ENCODE assay signal across 7 cellular contexts in genomic region chr21:6569152-6569551, GRCh38.
DNase-seq lines count a peak whose midpoint lies in the region; ATAC-seq, FAIRE-seq and TF ChIP-seq lines count a peak whose summit lies in the region.
"Not testable (repeated sequence)": the region's sequence is repeated elsewhere in the genome, so short reads cannot be mapped to it uniquely, and the experiment has no call there.

No MANE protein-coding gene starts in this region.

- in situ Hi-C loops in GM12878 (cut with MboI): not testable (repeated sequence)

- SMC1A ChIA-PET in GM12878 (lab: Charles Lee; ENCODE audit: uncharacterized antibody, unreplicated experiment): not testable (repeated sequence)

- DNase-seq in T-helper 17 cell; GM12878 (ENCODE audit: low read depth, low spot score); left colon; omental fat pad (ENCODE audit: low spot score): not testable (repeated sequence)

- not testable (repeated sequence) for TF ChIP-seq EP300 in GM12878 (IDR thresholded peaks at IDR 0.05; ENCODE audit: borderline replicate concordance in 1 of 2, control insufficient read depth in 1 of 2, low read depth in 2 of 2, low read length in 2 of 2)

- not testable (repeated sequence) for H3K79me2 ChIP-seq in GM12878 (ENCODE audit: control insufficient read depth, insufficient read depth, low read length)

- not testable (repeated sequence) for FAIRE-seq in GM12878 (lab: Jason Lieb, UNC)

- POLR2A ChIA-PET in GM12878 (lab: Charles Lee): not testable (repeated sequence)

- H3K9me3 ChIP-seq in T-helper 17 cell (ENCODE audit: control insufficient read depth, low read length, poor library complexity, severe bottlenecking); GM12878 (replicated peaks; ENCODE audit: control insufficient read depth, insufficient read depth, low read length): not testable (repeated sequence)

- intact Hi-C loops in GM12878 (cut with micrococcal nuclease; ENCODE audit: unreplicated experiment); left colon (cut with DNase I, micrococcal nuclease): not testable (repeated sequence)

- not testable (repeated sequence) for H3K36me3 ChIP-seq in GM12878 (ENCODE audit: control insufficient read depth in 2 of 2, insufficient read depth in 2 of 2, low read length in 1 of 2)

- not testable (repeated sequence) for TF ChIP-seq POLR2A in GM12878 (IDR thresholded peaks at IDR 0.05; ENCODE audit: low read depth, low read length)

- RAD21 ChIA-PET in GM12878 (lab: Charles Lee; ENCODE audit: unreplicated experiment): not testable (repeated sequence)

- TF ChIP-seq RAD21 in GM12878 (IDR thresholded peaks at IDR 0.05; ENCODE audit: insufficient read depth, low read depth, low read length): not testable (repeated sequence)

- H3K4me1 Mint-ChIP-seq in T-helper 17 cell: not testable (repeated sequence)

- not testable (repeated sequence) for H2AFZ ChIP-seq in GM12878 (ENCODE audit: control insufficient read depth, low read depth, low read length)

- not testable (repeated sequence) for H3K27me3 Mint-ChIP-seq in T-helper 17 cell

- H3K4me1 ChIP-seq in GM12878 (ENCODE audit: control insufficient read depth, insufficient read depth, low read length): not testable (repeated sequence)

- not testable (repeated sequence) for H3K9ac ChIP-seq in GM12878 (ENCODE audit: control insufficient read depth, insufficient read depth, low read length)

- H3K27ac ChIP-seq in GM12878 (ENCODE audit: control insufficient read depth, insufficient read depth): not testable (repeated sequence)

- not testable (repeated sequence) for BruUV-seq in GM12878 (replicated peaks; lab: Mats Ljungman, UMichigan)

- H3K36me3 Mint-ChIP-seq in T-helper 17 cell (ENCODE audit: low read depth): not testable (repeated sequence)

- not testable (repeated sequence) for H3K4me3 Mint-ChIP-seq in T-helper 17 cell

- H4K20me1 ChIP-seq in GM12878 (ENCODE audit: control insufficient read depth, insufficient read depth): not testable (repeated sequence)

- H3K27ac Mint-ChIP-seq in T-helper 17 cell: not testable (repeated sequence)

- CTCF ChIA-PET in GM12878 (lab: Yijun Ruan, JAX): not testable (repeated sequence)

- not testable (repeated sequence) for TF ChIP-seq CTCF in GM12878 (IDR thresholded peaks at IDR 0.05 in 2 of 3, conservative IDR thresholded peaks at IDR 0.05 in 1 of 3; ENCODE audit: control insufficient read depth in 2 of 3, extremely low read depth in 1 of 3, insufficient read depth in 1 of 3, low read depth in 3 of 3, low read length in 3 of 3); omental fat pad (IDR thresholded peaks at IDR 0.05)

- ATAC-seq in GM18867 (IDR thresholded peaks at IDR 0.05; ENCODE audit: unreplicated experiment): peak; percentile 58
- peak; percentile 46 for ATAC-seq in GM21723 (IDR thresholded peaks at IDR 0.05; ENCODE audit: unreplicated experiment)
- ATAC-seq in HG03175 (IDR thresholded peaks at IDR 0.05; ENCODE audit: unreplicated experiment): peak; percentile 62
- peak; percentile 71 for ATAC-seq in T-helper 17 cell
- ATAC-seq in GM12878: peak; percentile 79
- peak; percentile 73 for ATAC-seq in left colon
- ATAC-seq in omental fat pad (ENCODE audit: low FRiP score): peak; percentile 68

- not testable (repeated sequence) for H3K4me3 ChIP-seq in GM12878

- H3K4me2 ChIP-seq in GM12878 (ENCODE audit: control insufficient read depth, insufficient read depth): not testable (repeated sequence)

- H3K27me3 ChIP-seq in GM12878 (replicated peaks in 1 of 2; ENCODE audit: control insufficient read depth in 2 of 2, insufficient read depth in 2 of 2, low read length in 1 of 2): not testable (repeated sequence)

- WGBS in GM12878 (ENCODE audit: insufficient coverage, insufficient replicate concordance, low lambda C conversion rate, missing lambda C conversion rate): no CpG with 5 or more reads among the region's 16 CpGs
